ENCODE assay signal across 10 cellular contexts in genomic region chr10:86349474-86349873, GRCh38. TPM values are rescaled to one million over a fixed set of nuclear protein-coding genes. Genes with fewer than 3 reads are reported as not detected.
DNase-seq lines count a peak whose midpoint lies in the region; ATAC-seq, FAIRE-seq and TF ChIP-seq lines count a peak whose summit lies in the region.
"Had no signal": no experiment of that assay in that cellular context is flagged by ENCODE, and none has a peak within 500 bp of the region (broad histone marks: within the 10 kb centered on the region; RNA-seq: fewer than 3 reads in every experiment).

No MANE protein-coding gene starts in this region.

- DNase-seq in Karpas-422 (peak; percentile 68), K562 (ENCODE audit: extremely low read depth in 1 of 4, low spot score in 3 of 4) (peak; percentile 48 to 56 (median 54)), NCI-H2081 (lab: John Stamatoyannopoulos, UW) (no peak), NCI-H2196 (lab: John Stamatoyannopoulos, UW; ENCODE audit: unreplicated experiment) (no peak), CD1c-positive myeloid dendritic cell (ENCODE audit: extremely low spot score) (no peak), NCI-H1048 (lab: John Stamatoyannopoulos, UW) (no peak)
- DNase-seq: activated CD4-positive, alpha-beta T cell treated with anti-CD3 and anti-CD28 coated beads, Interleukin-2, amount 50 U/mL, for 1 hour had no signal

- H3K4me3 ChIP-seq in Karpas-422 (ENCODE audit: low read length) = no peak overlapping the region
- no peak overlapping the region for H3K4me3 ChIP-seq in K562
- no peak overlapping the region for H3K4me3 ChIP-seq in parathyroid adenoma (ENCODE audit: low read depth, low read length)
- H3K4me3 ChIP-seq: mucosa of descending colon had no signal

- POLR2A ChIA-PET in K562 (lab: Yijun Ruan, JAX) = interaction anchor here (0.5 kb wide), 1 partner anchor 255 kb away, joined by 3 read pairs; no protein-coding TSS in a partner anchor

- H2AFZ ChIP-seq in Karpas-422 (ENCODE audit: low read length) (no peak overlapping the region), K562 (ENCODE audit: low read depth, low read length) (no peak overlapping the region), parathyroid adenoma (no peak overlapping the region)

- in situ Hi-C loops in K562 (cut with MboI) = no loop called here

- H3K4me2 ChIP-seq in Karpas-422 (ENCODE audit: low read depth, low read length, poor library complexity, severe bottlenecking) = no peak overlapping the region
- H3K4me2 ChIP-seq in K562 (ENCODE audit: insufficient read depth, low read length) = no peak overlapping the region
- no peak overlapping the region for H3K4me2 ChIP-seq in parathyroid adenoma (ENCODE audit: low read length)

- WGBS in K562 (ENCODE audit: insufficient coverage, low coverage, missing lambda C conversion rate) = 0% methylated on average over 3 of the region's 3 CpGs

- H3K9ac ChIP-seq in Karpas-422 (ENCODE audit: low read length) = no peak overlapping the region
- H3K9ac ChIP-seq in K562 (ENCODE audit: insufficient read depth in 1 of 2, low read depth in 2 of 2, low read length in 2 of 2) = no peak overlapping the region
- H3K9ac ChIP-seq in parathyroid adenoma = no peak overlapping the region

- no peak for TF ChIP-seq POLR2A in K562 (conservative IDR thresholded peaks at IDR 0.05)

- no peaks in the 10 kb centered on the region for H3K9me1 ChIP-seq in K562 (ENCODE audit: control insufficient read depth, insufficient read depth, low read length)

- H3K36me3 ChIP-seq in Karpas-422 (ENCODE audit: insufficient read depth, low read length) (no peaks in the 10 kb centered on the region), K562 (ENCODE audit: control insufficient read depth, insufficient read depth, low read length) (no peaks in the 10 kb centered on the region), parathyroid adenoma (ENCODE audit: control insufficient read depth, insufficient read depth, low read length) (no peaks in the 10 kb centered on the region)

- no peaks in the 10 kb centered on the region for H3K27me3 ChIP-seq in Karpas-422 (ENCODE audit: low read length)
- H3K27me3 ChIP-seq in K562 (ENCODE audit: control insufficient read depth in 2 of 2, insufficient read depth in 2 of 2, low read length in 2 of 2) = peaks cover 0 to 6% of the 10 kb centered on the region in 2 experiments; a peak in 1 of 5 replicates
- no peaks in the 10 kb centered on the region for H3K27me3 ChIP-seq in parathyroid adenoma (ENCODE audit: control insufficient read depth, insufficient read depth, low read length)

- peak in 1 of 2 experiments; percentile 55; a peak in 2 of 4 replicates for TF ChIP-seq RAD21 in K562 (CRISPR knock-in tag; conservative IDR thresholded peaks at IDR 0.05 in 1 of 2, IDR thresholded peaks at IDR 0.05 in 1 of 2)

- no TSS peak for BruUV-seq in K562 (replicated peaks; lab: Mats Ljungman, UMichigan)

- ATAC-seq in GM18511 (IDR thresholded peaks at IDR 0.05; ENCODE audit: unreplicated experiment) (peak; percentile 52), K562 (peak; percentile 93)
- ATAC-seq: mucosa of descending colon had no signal

- TF ChIP-seq EP300 in K562 (IDR thresholded peaks at IDR 0.05; ENCODE audit: low read length) = no peak

- TF ChIP-seq CTCF in K562 (IDR thresholded peaks at IDR 0.05 in 2 of 3, conservative IDR thresholded peaks at IDR 0.05 in 1 of 3; ENCODE audit: insufficient read depth in 2 of 3, low read depth in 1 of 3, low read length in 3 of 3) (peak; percentile 75 to 99 (median 98)), parathyroid adenoma (IDR thresholded peaks at IDR 0.05) (peak; percentile 15)

- intact Hi-C loops in K562 (cut with micrococcal nuclease) = no loop called here

- FAIRE-seq in K562 (lab: Jason Lieb, UNC) = peak; percentile 65

- H3K79me2 ChIP-seq in Karpas-422 (ENCODE audit: low read length) (no peaks in the 10 kb centered on the region), K562 (ENCODE audit: control insufficient read depth, insufficient read depth, low read length) (no peaks in the 10 kb centered on the region), parathyroid adenoma (no peaks in the 10 kb centered on the region)

- H3K4me1 ChIP-seq in Karpas-422 (ENCODE audit: low read length) (no peaks in the 10 kb centered on the region), K562 (replicated peaks in 1 of 2; ENCODE audit: control insufficient read depth in 2 of 2, insufficient read depth in 2 of 2, low read length in 2 of 2) (peaks cover 0 to 4% of the 10 kb centered on the region in 2 experiments; a peak in 1 of 5 replicates), parathyroid adenoma (no peaks in the 10 kb centered on the region)

- H3K9me2 ChIP-seq in Karpas-422 (replicated peaks; ENCODE audit: insufficient read depth, low read length) = no peaks in the 10 kb centered on the region

- H4K20me1 ChIP-seq in Karpas-422 (ENCODE audit: insufficient read depth, low read depth, low read length) = no peaks in the 10 kb centered on the region
- no peaks in the 10 kb centered on the region for H4K20me1 ChIP-seq in K562 (replicated peaks; ENCODE audit: control insufficient read depth, insufficient read depth, low read length)

- CTCF ChIA-PET in K562 (lab: Yijun Ruan, JAX; ENCODE audit: low intra/inter-chr PET ratio) = no interaction called here

- H3K9me3 ChIP-seq in Karpas-422 (ENCODE audit: low read length) = no peaks in the 10 kb centered on the region
- no peaks in the 10 kb centered on the region for H3K9me3 ChIP-seq in K562 (replicated peaks; ENCODE audit: control insufficient read depth, insufficient read depth, low read depth, low read length)
- H3K9me3 ChIP-seq in parathyroid adenoma (ENCODE audit: control insufficient read depth, low read length) = no peaks in the 10 kb centered on the region
- H3K9me3 ChIP-seq: mucosa of descending colon had no signal

- H3K27ac ChIP-seq in Karpas-422 (ENCODE audit: low read length) = no peak overlapping the region
- H3K27ac ChIP-seq in K562 (ENCODE audit: extremely low read depth, low read depth, low read length) = no peak overlapping the region
- no peak overlapping the region for H3K27ac ChIP-seq in parathyroid adenoma

TF ChIP-seq in K562, 482 proteins besides CTCF, POLR2A, EP300 and RAD21:
- TF ChIP-seq CREM (IDR thresholded peaks at IDR 0.05; ENCODE audit: low read depth) = 0 out of 2 replicates have a peak, but pooled peaks have one; percentile 7
- no peak for TF ChIP-seq NEUROD1 (IDR thresholded peaks at IDR 0.05; ENCODE audit: borderline replicate concordance, low read depth, low read length, partially characterized antibody)
- no peak for TF ChIP-seq MBD2 (IDR thresholded peaks at IDR 0.05; ENCODE audit: borderline replicate concordance, low read depth)
- peak; percentile 93 for TF ChIP-seq CTCFL (IDR thresholded peaks at IDR 0.05; ENCODE audit: borderline replicate concordance, insufficient read depth, low read depth, low read length, poor library complexity, severe bottlenecking)
- no peak for TF ChIP-seq ETV5 (CRISPR knock-in tag; IDR thresholded peaks at IDR 0.05; ENCODE audit: low read depth)
- 0 out of 2 replicates have a peak, but pooled peaks have one; percentile 28 for TF ChIP-seq TFAP4 (CRISPR knock-in tag; IDR thresholded peaks at IDR 0.05; ENCODE audit: borderline replicate concordance)
- peak; percentile 57 for TF ChIP-seq SMC3 (conservative IDR thresholded peaks at IDR 0.05; ENCODE audit: insufficient read depth, low read depth, low read length)

RNA-seq across cellular contexts. Expression of gene GRID1, which starts 17.1 kb away (rescaled TPM):
- 0.07 and 0.18 TPM in 2 replicates for total RNA-seq in Karpas-422 (2014; rRNA removed; shearing (Covaris generic); ENCODE audit: low replicate concordance)
- 0.18 TPM in 1 of 2 replicates, not detected in the other for total RNA-seq in K562 (2011; cell fraction: chromatin; rRNA removed; ENCODE audit: low replicate concordance)
- total RNA-seq in K562 (2011; cell fraction: nucleolus; rRNA removed) = 0.13 TPM in 1 of 2 replicates, not detected in the other
- 0.15 TPM in 2 replicates for total RNA-seq in K562 (2011; cell fraction: nucleoplasm; rRNA removed)
- 3.4 and 3.8 TPM in 2 replicates for total RNA-seq in K562 (2014; rRNA removed)
- 0.51 and 0.80 TPM in 2 replicates for total RNA-seq in K562 (2014; rRNA removed; fragmentation: Illumina TruSeq; extraction: Trizol)
- 1.8 and 2.5 TPM in 2 replicates for total RNA-seq in K562 (2015; rRNA removed; fragmentation: Illumina TruSeq; extraction: Trizol)
- 7.1 and 7.2 TPM in 2 replicates for total RNA-seq in K562 (2021)
- polyA plus RNA-seq in K562 (2011; rRNA removed) = 0.01 TPM in 2 replicates
- polyA plus RNA-seq in K562 (2011; cell fraction: cytosol; rRNA removed) = not detected in 2 replicates
- 0.03 and 0.09 TPM in 2 replicates for polyA plus RNA-seq in K562 (2011; cell fraction: nucleus; rRNA removed)
- 3.8 and 8.2 TPM in 2 replicates for polyA plus RNA-seq in K562 (2012)
- 1.2 and 4.7 TPM in 2 replicates for polyA plus RNA-seq in K562 (2014; fragmentation: Illumina TruSeq; extraction: Trizol)
- under 1 TPM; 0.35 to 0.55 TPM for polyA plus RNA-seq in K562 (2014; fragmentation: Nextera tagmentation; extraction: Ambion mirVana)
- 3.3 and 5.3 TPM in 2 replicates for polyA plus RNA-seq in K562 (2014; rRNA removed)
- 0.03 and 0.11 TPM in 2 replicates for polyA minus RNA-seq in K562 (2011; rRNA and poly(A)+ RNA removed)
- not detected in 2 replicates for polyA minus RNA-seq in K562 (2011; cell fraction: cytosol; rRNA and poly(A)+ RNA removed)
- polyA minus RNA-seq in K562 (2011; cell fraction: nucleus; rRNA and poly(A)+ RNA removed) = 0.11 TPM in 1 of 2 replicates, not detected in the other

Comparison
In these comparisons a context has a peak if more than half of its experiments do, and no peak if none do; other contexts are left out.
1. DNase-seq: peak in Karpas-422 (single experiment) and K562 (4 of 4); none in NCI-H2081 (0 of 2), NCI-H2196 (single experiment), CD1c-positive myeloid dendritic cell (single experiment) and NCI-H1048 (single experiment).